In genomic region chr4:45471335-45471734, GRCh38 we compare ENCODE assay signal across 26 cellular contexts.
"Had no signal": no experiment of that assay in that cellular context is flagged by ENCODE, and none has a peak within 500 bp of the region (broad histone marks: within the 10 kb centered on the region; RNA-seq: fewer than 3 reads in every experiment).

No MANE protein-coding gene starts in this region.

- H3K9me3 ChIP-seq: colonic mucosa, gastrocnemius medialis, lower lobe of right lung had no signal

- H3K36me3 ChIP-seq: colonic mucosa, esophagus squamous epithelium, gastrocnemius medialis, heart right ventricle, left lung, lower lobe of right lung had no signal

- H3K4me1 Mint-ChIP-seq: endodermal cell, immature natural killer cell had no signal

- FAIRE-seq: endometrium had no signal

- ATAC-seq: effector memory CD8-positive, alpha-beta T cell; esophagus mucosa; gastrocnemius medialis; heart right ventricle; left cardiac atrium; left lung; left ventricle myocardium superior had no signal

- H3K4me3 Mint-ChIP-seq: dendritic cell treated with granulocyte-macrophage colony-stimulating factor and Interleukin-4, amounts not matched to agents 40 ng/mL and 50 ng/mL, for 4 days; effector memory CD8-positive, alpha-beta T cell; endodermal cell; immature natural killer cell had no signal

- DNase-seq: colonic mucosa; cortex of kidney; effector CD8-positive, alpha-beta T cell; effector memory CD8-positive, alpha-beta T cell; endodermal cell; erythroblast; esophagus squamous epithelium; foreskin fibroblast; foreskin melanocyte; gastrocnemius medialis; glutamatergic neuron; head of caudate nucleus; heart right ventricle; hippocampal formation; immature natural killer cell; islet precursor cell; left cardiac atrium; left ventricle myocardium superior; lower lobe of right lung; mesenchymal stem cell; midbrain had no signal

- H3K4me1 ChIP-seq: colonic mucosa, esophagus squamous epithelium, gastrocnemius medialis, heart right ventricle, left lung, lower lobe of right lung had no signal

- H3K27ac Mint-ChIP-seq: dendritic cell treated with granulocyte-macrophage colony-stimulating factor and Interleukin-4, amounts not matched to agents 40 ng/mL and 50 ng/mL, for 4 days; effector memory CD8-positive, alpha-beta T cell; endodermal cell; immature natural killer cell had no signal

- H3K27me3 Mint-ChIP-seq: dendritic cell treated with granulocyte-macrophage colony-stimulating factor and Interleukin-4, amounts not matched to agents 40 ng/mL and 50 ng/mL, for 4 days; effector memory CD8-positive, alpha-beta T cell had no signal

- H3K27ac ChIP-seq: colonic mucosa, epithelial cell of prostate, esophagus squamous epithelium, gastrocnemius medialis, heart right ventricle, left lung, lower lobe of right lung had no signal

- H3K27me3 ChIP-seq: colonic mucosa, esophagus squamous epithelium, gastrocnemius medialis, heart right ventricle, left lung had no signal

- H3K4me3 ChIP-seq: colonic mucosa, esophagus squamous epithelium, gastrocnemius medialis, heart right ventricle, left lung, lower lobe of right lung had no signal
